Comparison of ENCODE assay signal across 1 cellular context in genomic region chr6:131628726-131629125, GRCh38.
TF ChIP-seq lines count a peak whose summit lies in the region.

No MANE protein-coding gene starts in this region.

TF ChIP-seq in H1, 55 proteins besides CTCF, POLR2A, EP300 and RAD21:
- no peak for TF ChIP-seq KDM4A (IDR thresholded peaks at IDR 0.05; ENCODE audit: low read depth, low read length, severe bottlenecking)
- TF ChIP-seq GABPA (IDR thresholded peaks at IDR 0.05; ENCODE audit: borderline replicate concordance, insufficient read depth, low read length) = no peak
- TF ChIP-seq NANOG (IDR thresholded peaks at IDR 0.05; ENCODE audit: insufficient read depth, low read depth, low read length, poor library complexity, severe bottlenecking) = no peak
- no peak for TF ChIP-seq SP4 (IDR thresholded peaks at IDR 0.05; ENCODE audit: low read length)
- no peak for TF ChIP-seq JUND (IDR thresholded peaks at IDR 0.05; ENCODE audit: low read length)
- no peak for TF ChIP-seq CEBPB (IDR thresholded peaks at IDR 0.05; ENCODE audit: low read depth, low read length)
- no peak for TF ChIP-seq E2F6 (IDR thresholded peaks at IDR 0.05)
